Comparison of ENCODE assay signal across 8 cellular contexts in the genomic region with DNA sequence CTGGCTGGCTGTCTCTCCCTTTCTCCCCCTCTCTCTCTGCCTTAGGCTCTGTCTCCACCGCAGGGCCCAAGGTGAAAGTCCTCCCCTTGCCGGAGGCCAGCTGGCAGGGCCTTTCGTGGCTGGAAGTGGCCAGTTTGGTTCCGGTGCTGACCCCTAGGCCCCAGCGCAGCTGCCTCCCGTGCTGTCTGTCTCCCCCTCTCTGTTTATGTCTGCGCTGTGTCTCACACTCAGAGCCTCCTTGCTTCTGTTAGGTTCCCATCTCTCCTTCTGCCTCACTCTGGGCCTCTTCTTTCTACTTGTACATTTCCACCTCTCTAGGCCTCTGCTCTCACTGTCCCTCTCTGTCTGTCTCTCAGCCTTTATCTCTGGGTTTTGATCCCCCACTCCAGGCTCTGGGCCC. TPM values are rescaled to one million over a fixed set of nuclear protein-coding genes. Genes with fewer than 3 reads are reported as not detected.
DNase-seq lines count a peak whose midpoint lies in the region; TF ChIP-seq lines count a peak whose summit lies in the region.

No MANE protein-coding gene starts in this region.

- H3K27ac ChIP-seq in A673 (ENCODE audit: low read depth, low read length, poor library complexity, severe bottlenecking) (peak overlapping the region; percentile 75), colonic mucosa (peak overlapping the region; percentile 71), muscle layer of colon (ENCODE audit: low read depth, low read length) (peak overlapping the region; percentile 48)

- POLR2A ChIA-PET in A673 (lab: Charles Lee; ENCODE audit: low non-redundant PET) = no interaction called here

- peak overlapping the region; percentile 63 to 99 (median 71) for H3K27ac Mint-ChIP-seq in IgD-negative memory B cell

- H3K36me3 Mint-ChIP-seq in IgD-negative memory B cell = peaks cover 2% of the 10 kb centered on the region

- intact Hi-C loops in A673 (cut with micrococcal nuclease; ENCODE audit: unreplicated experiment) = no loop called here
- intact Hi-C loops in colonic mucosa (cut with DNase I) = loop anchor here (10.0 kb wide), 1 partner anchor 112 kb away; a partner anchor contains a TSS
- intact Hi-C loops in head of caudate nucleus (cut with DNase I) = no loop called here

- no peak overlapping the region for H3K4me3 ChIP-seq in A673 (ENCODE audit: low read depth, low read length, poor library complexity, severe bottlenecking)
- no peak overlapping the region for H3K4me3 ChIP-seq in colonic mucosa
- no peak overlapping the region for H3K4me3 ChIP-seq in muscle layer of colon (ENCODE audit: low read depth in 1 of 2, low read length in 2 of 2)

- H3K9ac ChIP-seq in colonic mucosa (ENCODE audit: low read depth in 2 of 2, low read length in 2 of 2) (peak overlapping the region in 1 of 2 donors; percentile 47), muscle layer of colon (ENCODE audit: low read length) (peak overlapping the region; percentile 38)

- H3K4me1 ChIP-seq in A673 (ENCODE audit: insufficient read depth, low read length, poor library complexity, severe bottlenecking) (peaks cover 23% of the 10 kb centered on the region), colonic mucosa (peaks cover 24% of the 10 kb centered on the region), muscle layer of colon (ENCODE audit: insufficient read depth, low read length) (peaks cover 46% of the 10 kb centered on the region)

- TF ChIP-seq CTCF in A673 (conservative IDR thresholded peaks at IDR 0.05; ENCODE audit: low read depth, low read length) (no peak), colonic mucosa (IDR thresholded peaks at IDR 0.05) (no peak)

- H3K4me3 Mint-ChIP-seq in IgD-negative memory B cell = peak overlapping the region in 1 of 4 donors; percentile 7

- CTCF ChIA-PET in A673 (lab: Charles Lee) = no interaction called here

- DNase-seq in A673 (ENCODE audit: low spot score) (no peak), colonic mucosa (no peak), ecto neural progenitor cell (ENCODE audit: low spot score) (no peak), DMS53 (lab: John Stamatoyannopoulos, UW) (no peak), GOT3 (lab: John Stamatoyannopoulos, UW) (no peak), head of caudate nucleus (no peak)

- H3K27me3 ChIP-seq in A673 (replicated peaks; ENCODE audit: insufficient read depth, low read depth, low read length, poor library complexity) = no peaks in the 10 kb centered on the region
- no peaks in the 10 kb centered on the region for H3K27me3 ChIP-seq in colonic mucosa
- H3K27me3 ChIP-seq in muscle layer of colon (ENCODE audit: control insufficient read depth in 1 of 2, insufficient read depth in 2 of 2, low read length in 2 of 2) = no peaks in the 10 kb centered on the region

- no TSS peak for BruUV-seq in A673 (replicated peaks; lab: Mats Ljungman, UMichigan)

- H3K36me3 ChIP-seq in A673 (ENCODE audit: insufficient read depth, low read length, poor library complexity, severe bottlenecking) = peaks cover 46% of the 10 kb centered on the region
- H3K36me3 ChIP-seq in colonic mucosa = no peaks in the 10 kb centered on the region
- peaks cover 40% of the 10 kb centered on the region for H3K36me3 ChIP-seq in muscle layer of colon (ENCODE audit: insufficient read depth, low read length)

- peaks cover 3% of the 10 kb centered on the region for H3K27me3 Mint-ChIP-seq in IgD-negative memory B cell

- peaks cover 23 to 35% (median 31%) of the 10 kb centered on the region in 3 donors for H3K4me1 Mint-ChIP-seq in IgD-negative memory B cell

- no peaks in the 10 kb centered on the region for H3K9me3 ChIP-seq in A673 (ENCODE audit: low read depth, low read length, poor library complexity, severe bottlenecking)
- H3K9me3 ChIP-seq in colonic mucosa = no peaks in the 10 kb centered on the region
- no peaks in the 10 kb centered on the region for H3K9me3 ChIP-seq in muscle layer of colon (ENCODE audit: low read length)

- H3K9me3 Mint-ChIP-seq in IgD-negative memory B cell = no peaks in the 10 kb centered on the region

RNA-seq across cellular contexts. Expression of a gene that starts 13.1 kb away (rescaled TPM):
- 40.8 and 41.8 TPM in 2 replicates for total RNA-seq in A673 (2021)
- polyA plus RNA-seq in IgD-negative memory B cell = 34.5 TPM
- 10 to 100 TPM; 20.6 to 30.5 TPM for total RNA-seq in colonic mucosa

RNA-seq across cellular contexts. Expression of a gene that starts 30.7 kb away (rescaled TPM):
- total RNA-seq in A673 (2021) (92.4 and 102 TPM in 2 replicates), colonic mucosa (10 to 100 TPM in 1 of 2 donors, 1 to 10 TPM in 1; 7.7 to 14.6 TPM)
- polyA plus RNA-seq in IgD-negative memory B cell = 49.3 TPM

RNA-seq across cellular contexts. Expression of a gene that starts 40.9 kb away (rescaled TPM):
- total RNA-seq in A673 (2021) (9.9 and 10.7 TPM in 2 replicates), colonic mucosa (10 to 100 TPM in 1 of 2 donors, 1 to 10 TPM in 1; 8.4 to 10.4 TPM)
- 10.5 TPM for polyA plus RNA-seq in IgD-negative memory B cell

RNA-seq across cellular contexts. Expression of a gene that starts 53.3 kb away (rescaled TPM):
- total RNA-seq in A673 (2021) = 4.9 and 8.7 TPM in 2 replicates
- 1.8 TPM for polyA plus RNA-seq in IgD-negative memory B cell
- total RNA-seq in colonic mucosa = 1 to 10 TPM; 2.0 to 3.6 TPM

RNA-seq across cellular contexts. Expression of a gene that starts 58.9 kb away (rescaled TPM):
- total RNA-seq in A673 (2021) = 342 and 344 TPM in 2 replicates
- 80.9 TPM for polyA plus RNA-seq in IgD-negative memory B cell
- total RNA-seq in colonic mucosa = 100 to 1,000 TPM; 179 to 233 TPM
